In genomic region chr16:69127966-69128510, GRCh38 we compare ENCODE assay signal across 9 cellular contexts.
"Had no signal": no experiment of that assay in that cellular context is flagged by ENCODE, and none has a peak within 500 bp of the region (broad histone marks: within the 10 kb centered on the region; RNA-seq: fewer than 3 reads in every experiment).

No MANE protein-coding gene starts in this region.

- H3K4me3 Mint-ChIP-seq: activated CD4-positive, alpha-beta T cell treated with anti-CD3 and anti-CD28 coated beads, Interleukin-2, amount 10 ng/mL, durations not matched to agents 24 days and 14 days; neural progenitor cell; stimulated activated effector memory CD8-positive, alpha-beta T cell treated with anti-CD3 and anti-CD28 coated beads, Interleukin-12 subunit alpha, Interleukin-12 subunit beta, amount 100 ng/mL, for 72 hours had no signal

- ATAC-seq: activated naive CD4-positive, alpha-beta T cell treated with anti-CD3 and anti-CD28 coated beads, Interleukin-2, amount 50 U/mL, for 72 hours; pancreas; stimulated activated effector memory CD8-positive, alpha-beta T cell treated with anti-CD3 and anti-CD28 coated beads, Interleukin-12 subunit alpha, Interleukin-12 subunit beta, amount 100 ng/mL, for 72 hours had no signal

- H3K27ac Mint-ChIP-seq: neural progenitor cell; stimulated activated effector memory CD8-positive, alpha-beta T cell treated with anti-CD3 and anti-CD28 coated beads, Interleukin-12 subunit alpha, Interleukin-12 subunit beta, amount 100 ng/mL, for 72 hours had no signal

- H3K9me3 Mint-ChIP-seq: activated CD4-positive, alpha-beta T cell treated with anti-CD3 and anti-CD28 coated beads, Interleukin-2, amount 10 ng/mL, durations not matched to agents 24 days and 14 days; activated naive CD4-positive, alpha-beta T cell treated with anti-CD3 and anti-CD28 coated beads, Interleukin-2, amount 50 U/mL, for 72 hours; neural progenitor cell; stimulated activated effector memory CD8-positive, alpha-beta T cell treated with anti-CD3 and anti-CD28 coated beads, Interleukin-12 subunit alpha, Interleukin-12 subunit beta, amount 100 ng/mL, for 72 hours had no signal

- DNase-seq: activated CD4-positive, alpha-beta T cell treated with anti-CD3 and anti-CD28 coated beads, Interleukin-2, amount 10 ng/mL, durations not matched to agents 24 days and 14 days; activated CD4-positive, CD25-positive, alpha-beta regulatory T cell; effector CD8-positive, alpha-beta T cell; foreskin fibroblast; hypothalamus; pancreas had no signal

- H3K27me3 Mint-ChIP-seq: activated CD4-positive, alpha-beta T cell treated with anti-CD3 and anti-CD28 coated beads, Interleukin-2, amount 10 ng/mL, durations not matched to agents 24 days and 14 days had no signal
